ENCODE assay signal across 10 cellular contexts in the genomic region with DNA sequence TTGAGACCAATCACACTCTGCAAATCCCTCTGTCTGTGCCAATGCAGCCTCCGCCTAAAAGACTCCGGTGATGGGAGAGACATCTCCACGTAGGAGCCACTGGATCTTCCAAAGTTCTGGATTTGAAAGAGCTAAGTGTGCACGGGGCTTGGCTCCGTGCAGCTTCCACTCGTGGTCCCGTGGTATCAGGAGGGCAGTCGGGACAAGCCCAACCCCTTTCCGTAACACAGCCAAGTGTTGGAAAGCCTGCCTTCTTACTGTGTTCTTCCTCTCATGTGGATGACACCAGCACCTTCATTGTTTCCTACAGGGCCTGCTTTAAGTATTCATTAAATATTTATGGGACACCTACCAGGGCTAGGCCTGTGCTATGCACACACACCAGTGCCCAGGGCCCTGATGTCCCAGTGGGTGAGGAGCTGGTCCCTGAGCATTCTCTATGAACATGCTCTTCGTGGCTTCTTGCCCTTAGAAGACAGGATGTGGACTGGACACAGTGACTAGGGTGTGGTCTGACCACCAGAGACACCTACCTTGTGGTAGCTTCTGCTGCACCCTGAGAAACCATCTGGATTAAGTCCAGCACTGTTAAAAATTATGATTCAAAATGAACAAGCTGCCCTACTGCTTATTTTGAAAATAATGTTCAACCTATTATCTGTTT.
"Had no signal": no experiment of that assay in that cellular context is flagged by ENCODE, and none has a peak within 500 bp of the region (broad histone marks: within the 10 kb centered on the region; RNA-seq: fewer than 3 reads in every experiment).

No MANE protein-coding gene starts in this region.

- H3K9me3 ChIP-seq: ascending aorta, ovary had no signal

- H3K4me3 Mint-ChIP-seq: activated B cell treated with CpG ODN at 0.5 μM for 24 hours; activated CD4-positive, alpha-beta T cell treated with anti-CD3 and anti-CD28 coated beads, Interleukin-2, amount 10 ng/mL, durations not matched to agents 24 days and 14 days; activated naive CD4-positive, alpha-beta T cell treated with anti-CD3 and anti-CD28 coated beads, Interleukin-2, amount 10 ng/mL, durations not matched to agents 7 days and 5 days; neural progenitor cell; T-helper 2 cell treated with Interferon-gamma antibody and Interleukin-4, amounts not matched to agents 5 μg/mL and 100 μg/mL, for 36 hours had no signal

- H3K9ac ChIP-seq: neural progenitor cell had no signal

- H3K4me3 ChIP-seq: ascending aorta, dorsolateral prefrontal cortex, neural progenitor cell, ovary had no signal

- H3K4me2 ChIP-seq: neural progenitor cell had no signal

- H3K4me1 ChIP-seq: ascending aorta had no signal

- H3K36me3 ChIP-seq: ascending aorta, neural progenitor cell, ovary had no signal

- H3K27ac Mint-ChIP-seq: activated B cell treated with CpG ODN at 0.5 μM for 24 hours; activated CD4-positive, alpha-beta T cell treated with anti-CD3 and anti-CD28 coated beads, Interleukin-2, amount 10 ng/mL, durations not matched to agents 24 days and 14 days; activated naive CD4-positive, alpha-beta T cell treated with anti-CD3 and anti-CD28 coated beads, Interleukin-2, amount 10 ng/mL, durations not matched to agents 7 days and 5 days; neural progenitor cell; T-helper 2 cell treated with Interferon-gamma antibody and Interleukin-4, amounts not matched to agents 5 μg/mL and 100 μg/mL, for 36 hours had no signal

- H3K4me1 Mint-ChIP-seq: activated B cell treated with CpG ODN at 0.5 μM for 24 hours had no signal

- H3K9me3 Mint-ChIP-seq: activated B cell treated with CpG ODN at 0.5 μM for 24 hours; activated CD4-positive, alpha-beta T cell treated with anti-CD3 and anti-CD28 coated beads, Interleukin-2, amount 10 ng/mL, durations not matched to agents 24 days and 14 days; activated naive CD4-positive, alpha-beta T cell treated with anti-CD3 and anti-CD28 coated beads, Interleukin-2, amount 10 ng/mL, durations not matched to agents 7 days and 5 days; T-helper 2 cell treated with Interferon-gamma antibody and Interleukin-4, amounts not matched to agents 5 μg/mL and 100 μg/mL, for 36 hours had no signal

- DNase-seq: activated B cell treated with CpG ODN at 0.5 μM for 24 hours; activated CD4-positive, alpha-beta T cell treated with anti-CD3 and anti-CD28 coated beads, Interleukin-2, amount 10 ng/mL, durations not matched to agents 24 days and 14 days; activated naive CD4-positive, alpha-beta T cell treated with anti-CD3 and anti-CD28 coated beads, Interleukin-2, amount 10 ng/mL, durations not matched to agents 7 days and 5 days; activated T-cell treated with anti-CD3 and anti-CD28 coated beads, Interleukin-2, amount 50 U/mL, for 1 hour; dorsolateral prefrontal cortex; ovary; stimulated activated CD4-positive, alpha-beta T cell treated with anti-CD3 and anti-CD28 coated beads, Interleukin-1b, Interleukin-23, amount 100 ng/mL, for 48 hours had no signal

- H3K36me3 Mint-ChIP-seq: activated naive CD4-positive, alpha-beta T cell treated with anti-CD3 and anti-CD28 coated beads, Interleukin-2, amount 10 ng/mL, durations not matched to agents 7 days and 5 days; neural progenitor cell had no signal

- H3K27me3 Mint-ChIP-seq: activated B cell treated with CpG ODN at 0.5 μM for 24 hours; activated CD4-positive, alpha-beta T cell treated with anti-CD3 and anti-CD28 coated beads, Interleukin-2, amount 10 ng/mL, durations not matched to agents 24 days and 14 days had no signal

- H3K27me3 ChIP-seq: ascending aorta, dorsolateral prefrontal cortex, neural progenitor cell, ovary had no signal

- H2AFZ ChIP-seq: neural progenitor cell had no signal

- H3K27ac ChIP-seq: ascending aorta, dorsolateral prefrontal cortex, neural progenitor cell, ovary had no signal
